ENCODE assay signal across 1 cellular context in the genomic region with DNA sequence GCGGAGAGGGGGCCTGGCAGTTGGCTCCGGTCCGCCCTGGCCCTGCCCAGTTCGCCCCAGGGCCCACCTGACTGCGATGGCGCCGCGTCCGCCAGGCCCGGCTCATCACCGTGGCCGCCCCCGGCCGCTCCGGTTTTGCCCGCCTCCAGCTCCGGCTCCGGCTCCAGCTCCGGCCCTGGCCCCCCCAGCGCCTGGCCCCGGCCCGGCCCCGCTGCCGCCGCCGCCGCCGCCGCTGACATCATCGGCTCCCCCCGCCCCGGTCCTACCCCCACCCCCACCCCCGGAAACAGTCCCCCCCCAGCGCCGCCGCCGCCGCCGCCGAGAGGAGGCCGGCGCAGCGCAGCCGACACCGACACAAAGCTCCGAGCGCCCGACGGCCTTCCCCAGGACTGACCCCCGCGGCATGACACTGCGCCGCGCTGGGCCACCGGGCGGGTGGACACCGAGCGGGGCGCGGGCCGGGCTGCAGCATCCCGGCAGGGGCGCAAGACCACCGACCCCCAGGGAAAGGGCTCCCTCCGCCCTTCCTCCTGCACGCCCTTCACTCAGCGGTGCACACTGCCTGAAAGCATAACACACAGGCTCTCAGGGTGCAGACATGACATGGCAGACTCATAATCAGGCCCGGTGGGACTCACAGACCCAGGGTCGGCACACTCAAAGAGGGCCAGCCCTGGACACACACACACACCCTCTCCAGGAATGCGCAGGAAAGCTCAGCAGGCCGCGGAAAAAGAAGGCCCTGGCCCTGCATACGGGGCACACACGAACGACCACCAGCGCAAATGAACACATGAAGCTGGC.
A peak's percentile ranks its signal among the peaks of the same experiment; 100 is the strongest.
TF ChIP-seq lines count a peak whose summit lies in the region.

A gene with protein sequence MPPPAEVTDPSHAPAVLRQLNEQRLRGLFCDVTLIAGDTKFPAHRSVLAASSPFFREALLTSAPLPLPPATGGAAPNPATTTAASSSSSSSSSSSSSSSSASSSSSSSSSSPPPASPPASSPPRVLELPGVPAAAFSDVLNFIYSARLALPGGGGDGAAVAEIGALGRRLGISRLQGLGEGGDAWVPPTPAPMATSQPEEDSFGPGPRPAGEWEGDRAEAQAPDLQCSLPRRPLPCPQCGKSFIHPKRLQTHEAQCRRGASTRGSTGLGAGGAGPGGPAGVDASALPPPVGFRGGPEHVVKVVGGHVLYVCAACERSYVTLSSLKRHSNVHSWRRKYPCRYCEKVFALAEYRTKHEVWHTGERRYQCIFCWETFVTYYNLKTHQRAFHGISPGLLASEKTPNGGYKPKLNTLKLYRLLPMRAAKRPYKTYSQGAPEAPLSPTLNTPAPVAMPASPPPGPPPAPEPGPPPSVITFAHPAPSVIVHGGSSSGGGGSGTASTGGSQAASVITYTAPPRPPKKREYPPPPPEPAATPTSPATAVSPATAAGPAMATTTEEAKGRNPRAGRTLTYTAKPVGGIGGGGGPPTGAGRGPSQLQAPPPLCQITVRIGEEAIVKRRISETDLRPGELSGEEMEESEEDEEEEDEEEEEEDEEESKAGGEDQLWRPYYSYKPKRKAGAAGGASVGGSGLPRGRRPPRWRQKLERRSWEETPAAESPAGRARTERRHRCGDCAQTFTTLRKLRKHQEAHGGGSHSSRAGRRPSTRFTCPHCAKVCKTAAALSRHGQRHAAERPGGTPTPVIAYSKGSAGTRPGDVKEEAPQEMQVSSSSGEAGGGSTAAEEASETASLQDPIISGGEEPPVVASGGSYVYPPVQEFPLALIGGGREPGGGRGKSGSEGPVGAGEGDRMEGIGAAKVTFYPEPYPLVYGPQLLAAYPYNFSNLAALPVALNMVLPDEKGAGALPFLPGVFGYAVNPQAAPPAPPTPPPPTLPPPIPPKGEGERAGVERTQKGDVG (minus strand): TSS at position 243 of the 804 bp plus-strand sequence. CDS start 12,830 bp downstream, outside the sequence.

TF ChIP-seq in WTC11, 78 proteins besides CTCF, POLR2A, EP300 and RAD21 (continued from another document and continues in another):
- TF ChIP-seq, protein P1, sequence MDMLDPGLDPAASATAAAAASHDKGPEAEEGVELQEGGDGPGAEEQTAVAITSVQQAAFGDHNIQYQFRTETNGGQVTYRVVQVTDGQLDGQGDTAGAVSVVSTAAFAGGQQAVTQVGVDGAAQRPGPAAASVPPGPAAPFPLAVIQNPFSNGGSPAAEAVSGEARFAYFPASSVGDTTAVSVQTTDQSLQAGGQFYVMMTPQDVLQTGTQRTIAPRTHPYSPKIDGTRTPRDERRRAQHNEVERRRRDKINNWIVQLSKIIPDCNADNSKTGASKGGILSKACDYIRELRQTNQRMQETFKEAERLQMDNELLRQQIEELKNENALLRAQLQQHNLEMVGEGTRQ (CRISPR knock-in tag; IDR thresholded peaks at IDR 0.05) = peak; percentile 32; the same call in 1 of the 2 replicates
- TF ChIP-seq EMX1 (CRISPR knock-in tag; IDR thresholded peaks at IDR 0.05) (no peak), MXD4 (CRISPR knock-in tag; IDR thresholded peaks at IDR 0.05; ENCODE audit: borderline replicate concordance) (no peak), ZNF317 (CRISPR knock-in tag; IDR thresholded peaks at IDR 0.05; ENCODE audit: borderline replicate concordance, low read depth) (no peak), ZNF232 (CRISPR knock-in tag; IDR thresholded peaks at IDR 0.05) (no peak), NR3C1 (CRISPR knock-in tag; conservative IDR thresholded peaks at IDR 0.05; ENCODE audit: low read depth) (no peak), NFE2L1 (CRISPR knock-in tag; IDR thresholded peaks at IDR 0.05) (no peak), JUN (CRISPR knock-in tag; IDR thresholded peaks at IDR 0.05) (no peak), CREB1 (CRISPR knock-in tag; IDR thresholded peaks at IDR 0.05) (no peak), SP1 (CRISPR knock-in tag; conservative IDR thresholded peaks at IDR 0.05) (0 out of 2 replicates have a peak, but pooled peaks have one; percentile 35)
- TF ChIP-seq, protein P2, sequence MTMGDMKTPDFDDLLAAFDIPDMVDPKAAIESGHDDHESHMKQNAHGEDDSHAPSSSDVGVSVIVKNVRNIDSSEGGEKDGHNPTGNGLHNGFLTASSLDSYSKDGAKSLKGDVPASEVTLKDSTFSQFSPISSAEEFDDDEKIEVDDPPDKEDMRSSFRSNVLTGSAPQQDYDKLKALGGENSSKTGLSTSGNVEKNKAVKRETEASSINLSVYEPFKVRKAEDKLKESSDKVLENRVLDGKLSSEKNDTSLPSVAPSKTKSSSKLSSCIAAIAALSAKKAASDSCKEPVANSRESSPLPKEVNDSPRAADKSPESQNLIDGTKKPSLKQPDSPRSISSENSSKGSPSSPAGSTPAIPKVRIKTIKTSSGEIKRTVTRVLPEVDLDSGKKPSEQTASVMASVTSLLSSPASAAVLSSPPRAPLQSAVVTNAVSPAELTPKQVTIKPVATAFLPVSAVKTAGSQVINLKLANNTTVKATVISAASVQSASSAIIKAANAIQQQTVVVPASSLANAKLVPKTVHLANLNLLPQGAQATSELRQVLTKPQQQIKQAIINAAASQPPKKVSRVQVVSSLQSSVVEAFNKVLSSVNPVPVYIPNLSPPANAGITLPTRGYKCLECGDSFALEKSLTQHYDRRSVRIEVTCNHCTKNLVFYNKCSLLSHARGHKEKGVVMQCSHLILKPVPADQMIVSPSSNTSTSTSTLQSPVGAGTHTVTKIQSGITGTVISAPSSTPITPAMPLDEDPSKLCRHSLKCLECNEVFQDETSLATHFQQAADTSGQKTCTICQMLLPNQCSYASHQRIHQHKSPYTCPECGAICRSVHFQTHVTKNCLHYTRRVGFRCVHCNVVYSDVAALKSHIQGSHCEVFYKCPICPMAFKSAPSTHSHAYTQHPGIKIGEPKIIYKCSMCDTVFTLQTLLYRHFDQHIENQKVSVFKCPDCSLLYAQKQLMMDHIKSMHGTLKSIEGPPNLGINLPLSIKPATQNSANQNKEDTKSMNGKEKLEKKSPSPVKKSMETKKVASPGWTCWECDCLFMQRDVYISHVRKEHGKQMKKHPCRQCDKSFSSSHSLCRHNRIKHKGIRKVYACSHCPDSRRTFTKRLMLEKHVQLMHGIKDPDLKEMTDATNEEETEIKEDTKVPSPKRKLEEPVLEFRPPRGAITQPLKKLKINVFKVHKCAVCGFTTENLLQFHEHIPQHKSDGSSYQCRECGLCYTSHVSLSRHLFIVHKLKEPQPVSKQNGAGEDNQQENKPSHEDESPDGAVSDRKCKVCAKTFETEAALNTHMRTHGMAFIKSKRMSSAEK (CRISPR knock-in tag; IDR thresholded peaks at IDR 0.05; ENCODE audit: borderline replicate concordance) = no peak
- TF ChIP-seq, protein P3, sequence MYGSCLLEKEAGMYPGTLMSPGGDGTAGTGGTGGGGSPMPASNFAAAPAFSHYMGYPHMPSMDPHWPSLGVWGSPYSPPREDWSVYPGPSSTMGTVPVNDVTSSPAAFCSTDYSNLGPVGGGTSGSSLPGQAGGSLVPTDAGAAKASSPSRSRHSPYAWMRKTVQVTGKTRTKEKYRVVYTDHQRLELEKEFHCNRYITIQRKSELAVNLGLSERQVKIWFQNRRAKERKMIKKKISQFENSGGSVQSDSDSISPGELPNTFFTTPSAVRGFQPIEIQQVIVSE (CRISPR knock-in tag; IDR thresholded peaks at IDR 0.05; ENCODE audit: borderline replicate concordance) = no peak
- TF ChIP-seq, protein P4, sequence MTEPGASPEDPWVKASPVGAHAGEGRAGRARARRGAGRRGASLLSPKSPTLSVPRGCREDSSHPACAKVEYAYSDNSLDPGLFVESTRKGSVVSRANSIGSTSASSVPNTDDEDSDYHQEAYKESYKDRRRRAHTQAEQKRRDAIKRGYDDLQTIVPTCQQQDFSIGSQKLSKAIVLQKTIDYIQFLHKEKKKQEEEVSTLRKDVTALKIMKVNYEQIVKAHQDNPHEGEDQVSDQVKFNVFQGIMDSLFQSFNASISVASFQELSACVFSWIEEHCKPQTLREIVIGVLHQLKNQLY (CRISPR knock-in tag; IDR thresholded peaks at IDR 0.05) = no peak
- TF ChIP-seq, protein P5, sequence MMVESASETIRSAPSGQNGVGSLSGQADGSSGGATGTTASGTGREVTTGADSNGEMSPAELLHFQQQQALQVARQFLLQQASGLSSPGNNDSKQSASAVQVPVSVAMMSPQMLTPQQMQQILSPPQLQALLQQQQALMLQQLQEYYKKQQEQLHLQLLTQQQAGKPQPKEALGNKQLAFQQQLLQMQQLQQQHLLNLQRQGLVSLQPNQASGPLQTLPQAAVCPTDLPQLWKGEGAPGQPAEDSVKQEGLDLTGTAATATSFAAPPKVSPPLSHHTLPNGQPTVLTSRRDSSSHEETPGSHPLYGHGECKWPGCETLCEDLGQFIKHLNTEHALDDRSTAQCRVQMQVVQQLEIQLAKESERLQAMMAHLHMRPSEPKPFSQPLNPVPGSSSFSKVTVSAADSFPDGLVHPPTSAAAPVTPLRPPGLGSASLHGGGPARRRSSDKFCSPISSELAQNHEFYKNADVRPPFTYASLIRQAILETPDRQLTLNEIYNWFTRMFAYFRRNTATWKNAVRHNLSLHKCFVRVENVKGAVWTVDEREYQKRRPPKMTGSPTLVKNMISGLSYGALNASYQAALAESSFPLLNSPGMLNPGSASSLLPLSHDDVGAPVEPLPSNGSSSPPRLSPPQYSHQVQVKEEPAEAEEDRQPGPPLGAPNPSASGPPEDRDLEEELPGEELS (CRISPR knock-in tag; IDR thresholded peaks at IDR 0.05) = 0 out of 2 replicates have a peak, but pooled peaks have one; percentile 22
- TF ChIP-seq, protein P6, sequence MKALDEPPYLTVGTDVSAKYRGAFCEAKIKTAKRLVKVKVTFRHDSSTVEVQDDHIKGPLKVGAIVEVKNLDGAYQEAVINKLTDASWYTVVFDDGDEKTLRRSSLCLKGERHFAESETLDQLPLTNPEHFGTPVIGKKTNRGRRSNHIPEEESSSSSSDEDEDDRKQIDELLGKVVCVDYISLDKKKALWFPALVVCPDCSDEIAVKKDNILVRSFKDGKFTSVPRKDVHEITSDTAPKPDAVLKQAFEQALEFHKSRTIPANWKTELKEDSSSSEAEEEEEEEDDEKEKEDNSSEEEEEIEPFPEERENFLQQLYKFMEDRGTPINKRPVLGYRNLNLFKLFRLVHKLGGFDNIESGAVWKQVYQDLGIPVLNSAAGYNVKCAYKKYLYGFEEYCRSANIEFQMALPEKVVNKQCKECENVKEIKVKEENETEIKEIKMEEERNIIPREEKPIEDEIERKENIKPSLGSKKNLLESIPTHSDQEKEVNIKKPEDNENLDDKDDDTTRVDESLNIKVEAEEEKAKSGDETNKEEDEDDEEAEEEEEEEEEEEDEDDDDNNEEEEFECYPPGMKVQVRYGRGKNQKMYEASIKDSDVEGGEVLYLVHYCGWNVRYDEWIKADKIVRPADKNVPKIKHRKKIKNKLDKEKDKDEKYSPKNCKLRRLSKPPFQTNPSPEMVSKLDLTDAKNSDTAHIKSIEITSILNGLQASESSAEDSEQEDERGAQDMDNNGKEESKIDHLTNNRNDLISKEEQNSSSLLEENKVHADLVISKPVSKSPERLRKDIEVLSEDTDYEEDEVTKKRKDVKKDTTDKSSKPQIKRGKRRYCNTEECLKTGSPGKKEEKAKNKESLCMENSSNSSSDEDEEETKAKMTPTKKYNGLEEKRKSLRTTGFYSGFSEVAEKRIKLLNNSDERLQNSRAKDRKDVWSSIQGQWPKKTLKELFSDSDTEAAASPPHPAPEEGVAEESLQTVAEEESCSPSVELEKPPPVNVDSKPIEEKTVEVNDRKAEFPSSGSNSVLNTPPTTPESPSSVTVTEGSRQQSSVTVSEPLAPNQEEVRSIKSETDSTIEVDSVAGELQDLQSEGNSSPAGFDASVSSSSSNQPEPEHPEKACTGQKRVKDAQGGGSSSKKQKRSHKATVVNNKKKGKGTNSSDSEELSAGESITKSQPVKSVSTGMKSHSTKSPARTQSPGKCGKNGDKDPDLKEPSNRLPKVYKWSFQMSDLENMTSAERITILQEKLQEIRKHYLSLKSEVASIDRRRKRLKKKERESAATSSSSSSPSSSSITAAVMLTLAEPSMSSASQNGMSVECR (CRISPR knock-in tag; IDR thresholded peaks at IDR 0.05; ENCODE audit: borderline replicate concordance) = no peak
- TF ChIP-seq, protein P7, sequence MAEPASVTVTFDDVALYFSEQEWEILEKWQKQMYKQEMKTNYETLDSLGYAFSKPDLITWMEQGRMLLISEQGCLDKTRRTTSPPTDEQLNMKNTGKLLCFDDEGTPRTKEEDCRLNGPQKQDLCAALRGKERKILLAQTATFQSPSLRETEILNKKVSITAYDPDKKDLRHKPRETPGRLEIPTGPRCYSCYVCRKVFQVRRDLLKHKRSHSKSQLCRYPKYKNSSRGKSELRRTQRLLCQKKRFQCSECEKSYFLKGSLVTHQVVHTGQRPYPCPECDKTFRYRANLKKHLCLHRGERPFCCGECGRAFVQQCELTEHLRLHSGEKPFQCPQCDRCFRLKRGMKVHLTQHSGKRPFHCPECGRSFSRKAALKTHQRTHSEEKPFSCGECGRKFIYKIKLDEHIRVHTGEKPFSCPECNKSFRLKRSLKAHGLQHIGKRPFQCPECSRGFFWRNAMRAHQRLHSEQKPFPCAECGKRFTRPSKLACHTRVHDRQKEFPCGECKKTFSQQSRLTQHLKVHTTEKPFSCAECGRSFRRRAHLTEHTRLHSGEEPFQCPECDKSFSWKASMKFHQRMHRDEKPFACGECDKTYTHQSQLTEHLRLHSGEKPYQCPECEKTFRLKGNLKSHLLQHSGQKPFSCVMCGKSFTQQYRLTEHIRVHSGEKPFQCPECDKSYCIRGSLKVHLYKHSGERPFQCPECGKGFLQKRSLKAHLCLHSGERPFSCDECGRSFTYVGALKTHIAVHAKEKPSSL (CRISPR knock-in tag; conservative IDR thresholded peaks at IDR 0.05) = no peak
- TF ChIP-seq, protein P8, sequence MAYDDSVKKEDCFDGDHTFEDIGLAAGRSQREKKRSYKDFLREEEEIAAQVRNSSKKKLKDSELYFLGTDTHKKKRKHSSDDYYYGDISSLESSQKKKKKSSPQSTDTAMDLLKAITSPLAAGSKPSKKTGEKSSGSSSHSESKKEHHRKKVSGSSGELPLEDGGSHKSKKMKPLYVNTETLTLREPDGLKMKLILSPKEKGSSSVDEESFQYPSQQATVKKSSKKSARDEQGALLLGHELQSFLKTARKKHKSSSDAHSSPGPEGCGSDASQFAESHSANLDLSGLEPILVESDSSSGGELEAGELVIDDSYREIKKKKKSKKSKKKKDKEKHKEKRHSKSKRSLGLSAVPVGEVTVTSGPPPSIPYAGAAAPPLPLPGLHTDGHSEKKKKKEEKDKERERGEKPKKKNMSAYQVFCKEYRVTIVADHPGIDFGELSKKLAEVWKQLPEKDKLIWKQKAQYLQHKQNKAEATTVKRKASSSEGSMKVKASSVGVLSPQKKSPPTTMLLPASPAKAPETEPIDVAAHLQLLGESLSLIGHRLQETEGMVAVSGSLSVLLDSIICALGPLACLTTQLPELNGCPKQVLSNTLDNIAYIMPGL (CRISPR knock-in tag; IDR thresholded peaks at IDR 0.05) = no peak
- TF ChIP-seq, protein P9, sequence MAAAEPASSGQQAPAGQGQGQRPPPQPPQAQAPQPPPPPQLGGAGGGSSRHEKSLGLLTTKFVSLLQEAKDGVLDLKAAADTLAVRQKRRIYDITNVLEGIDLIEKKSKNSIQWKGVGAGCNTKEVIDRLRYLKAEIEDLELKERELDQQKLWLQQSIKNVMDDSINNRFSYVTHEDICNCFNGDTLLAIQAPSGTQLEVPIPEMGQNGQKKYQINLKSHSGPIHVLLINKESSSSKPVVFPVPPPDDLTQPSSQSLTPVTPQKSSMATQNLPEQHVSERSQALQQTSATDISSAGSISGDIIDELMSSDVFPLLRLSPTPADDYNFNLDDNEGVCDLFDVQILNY (CRISPR knock-in tag; IDR thresholded peaks at IDR 0.05) = no peak
- TF ChIP-seq, protein P10, sequence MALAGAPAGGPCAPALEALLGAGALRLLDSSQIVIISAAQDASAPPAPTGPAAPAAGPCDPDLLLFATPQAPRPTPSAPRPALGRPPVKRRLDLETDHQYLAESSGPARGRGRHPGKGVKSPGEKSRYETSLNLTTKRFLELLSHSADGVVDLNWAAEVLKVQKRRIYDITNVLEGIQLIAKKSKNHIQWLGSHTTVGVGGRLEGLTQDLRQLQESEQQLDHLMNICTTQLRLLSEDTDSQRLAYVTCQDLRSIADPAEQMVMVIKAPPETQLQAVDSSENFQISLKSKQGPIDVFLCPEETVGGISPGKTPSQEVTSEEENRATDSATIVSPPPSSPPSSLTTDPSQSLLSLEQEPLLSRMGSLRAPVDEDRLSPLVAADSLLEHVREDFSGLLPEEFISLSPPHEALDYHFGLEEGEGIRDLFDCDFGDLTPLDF (CRISPR knock-in tag; IDR thresholded peaks at IDR 0.05) = no peak
